In genomic region chr2:69915050-69915945, GRCh38 we compare ENCODE assay signal across 8 cellular contexts. TPM values are rescaled to one million over a fixed set of nuclear protein-coding genes. Genes with fewer than 3 reads are reported as not detected.
DNase-seq lines count a peak whose midpoint lies in the region; TF ChIP-seq lines count a peak whose summit lies in the region.

A gene with protein sequence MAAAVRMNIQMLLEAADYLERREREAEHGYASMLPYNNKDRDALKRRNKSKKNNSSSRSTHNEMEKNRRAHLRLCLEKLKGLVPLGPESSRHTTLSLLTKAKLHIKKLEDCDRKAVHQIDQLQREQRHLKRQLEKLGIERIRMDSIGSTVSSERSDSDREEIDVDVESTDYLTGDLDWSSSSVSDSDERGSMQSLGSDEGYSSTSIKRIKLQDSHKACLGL (plus strand): TSS chr2:69915109. CDS start chr2:69915331, 222 bp downstream.

- in situ Hi-C loops in KBM-7 (cut with MboI; ENCODE audit: low pct_unique_long_range_greater_than_20kb, low sequenced_read_pairs) = loop anchor here (25.0 kb wide), 1 partner anchor 247 kb away; no protein-coding TSS in a partner anchor

- peak within 1 kb of the TSS; percentile 29 to 72 (median 65) for H3K4me3 ChIP-seq in adrenal gland
- H3K4me3 ChIP-seq in iPS DF 6.9 (ENCODE audit: low read length) = peak within 1 kb of the TSS; percentile 86
- H3K4me3 ChIP-seq in sigmoid colon = peak within 1 kb of the TSS; percentile 88 to 94 (median 94)

- peak; percentile 90 to 97 for TF ChIP-seq POLR2A in adrenal gland (IDR thresholded peaks at IDR 0.05)
- peak; percentile 91 to 96 for TF ChIP-seq POLR2A in sigmoid colon (IDR thresholded peaks at IDR 0.05)

- intact Hi-C loops in adrenal gland (cut with DNase I) (loop anchor here (5.0 to 10.0 kb wide), 4 partner anchors 150 to 232 kb away; no protein-coding TSS in a partner anchor), sigmoid colon (cut with DNase I) (loop anchor here (1.0 to 5.0 kb wide), 2 partner anchors 157 to 275 kb away; no protein-coding TSS in a partner anchor)

- TF ChIP-seq CTCF in adrenal gland (IDR thresholded peaks at IDR 0.05) = no peak
- no peak for TF ChIP-seq CTCF in sigmoid colon (IDR thresholded peaks at IDR 0.05)

- WGBS in adrenal gland, 4 donors = 0 to 2% (median 1%) methylated on average over 23 to 76 of the region's 76 CpGs
- WGBS in iPS DF 6.9 (ENCODE audit: insufficient coverage, insufficient read length) = 100% methylated on average over 1 of the region's 76 CpGs
- 0 to 1% methylated on average over 76 of the region's 76 CpGs for WGBS in sigmoid colon, 2 donors

- peak; percentile 7 for DNase-seq in SIG-M5 treated with dmso at 0.1 percent for 504 hours (lab: John Stamatoyannopoulos, UW; ENCODE audit: unreplicated experiment)
- no peak for DNase-seq in SIG-M5 (lab: John Stamatoyannopoulos, UW)
- DNase-seq in KBM-7 = peak; percentile 27
- peak in 5 of 7 donors; percentile 31 to 62 (median 44) for DNase-seq in adrenal gland
- DNase-seq in iPS DF 6.9 (ENCODE audit: low read depth, low spot score) = no peak
- DNase-seq in sigmoid colon = no peak
- DNase-seq in NOMO-1 treated with DMSO at 0.1 percent for 48 hours (lab: John Stamatoyannopoulos, UW; ENCODE audit: unreplicated experiment) = no peak
- no peak for DNase-seq in GF-D8 (lab: John Stamatoyannopoulos, UW)

- H3K27me3 ChIP-seq in adrenal gland (no peaks in the 10 kb centered on the region), iPS DF 6.9 (ENCODE audit: control insufficient read depth, insufficient read depth, low read length) (no peaks in the 10 kb centered on the region), sigmoid colon (no peaks in the 10 kb centered on the region)

- no peaks in the 10 kb centered on the region for H3K9me3 ChIP-seq in adrenal gland (replicated peaks in 1 of 3)
- H3K9me3 ChIP-seq in iPS DF 6.9 (ENCODE audit: control insufficient read depth, insufficient read depth, low read length) = no peaks in the 10 kb centered on the region
- no peaks in the 10 kb centered on the region for H3K9me3 ChIP-seq in sigmoid colon

- H3K36me3 ChIP-seq in adrenal gland (replicated peaks in 1 of 2) (peaks cover 0 to 7% of the 10 kb centered on the region in 2 donors), iPS DF 6.9 (ENCODE audit: control insufficient read depth, insufficient read depth, low read length) (no peaks in the 10 kb centered on the region), sigmoid colon (peaks cover 0 to 35% (median 3%) of the 10 kb centered on the region in 4 donors)

- H3K27ac ChIP-seq in adrenal gland (peak within 1 kb of the TSS; percentile 88 to 99 (median 95)), iPS DF 6.9 (ENCODE audit: low read length) (no peak within 1 kb of the TSS), sigmoid colon (peak within 1 kb of the TSS; percentile 96 to 98 (median 98))

- H3K4me1 ChIP-seq in adrenal gland (replicated peaks in 1 of 2) (peaks cover 6 to 29% of the 10 kb centered on the region in 2 donors), iPS DF 6.9 (ENCODE audit: control insufficient read depth, insufficient read depth, low read length) (0 out of 2 replicates have a peak, but pooled peaks cover 1% of the 10 kb centered on the region), sigmoid colon (peaks cover 0 to 43% (median 22%) of the 10 kb centered on the region in 4 donors)

- TF ChIP-seq EP300 in sigmoid colon (IDR thresholded peaks at IDR 0.05) = no peak

RNA-seq across cellular contexts. Expression of the gene that starts here (rescaled TPM):
- 10 to 100 TPM in 3 of 8 donors, 1 to 10 TPM in 5; 5.8 to 12.1 (median 8.7) TPM for total RNA-seq in adrenal gland
- 1 to 10 TPM; 1.7 to 6.4 (median 2.5) TPM for polyA plus RNA-seq in adrenal gland
- total RNA-seq in sigmoid colon = 1 to 10 TPM; 5.4 to 7.8 (median 7.3) TPM
- 100 to 1,000 TPM in 1 of 3 donors, 10 to 100 TPM in 2; 44.2 to 102 (median 46.8) TPM for polyA plus RNA-seq in sigmoid colon

Comparison
In these comparisons a context has a peak if more than half of its experiments do, and no peak if none do; other contexts are left out.
1. RNA of the gene that starts here (polyA plus RNA-seq): 44.2 to 102 TPM in sigmoid colon; 1.7 to 6.4 TPM in adrenal gland; every median in the first group is over 4 times any median in the second.
2. DNase-seq: peak in SIG-M5 treated with dmso at 0.1 percent for 504 hours (single experiment), KBM-7 (single experiment) and adrenal gland (5 of 7); none in SIG-M5 (single experiment), iPS DF 6.9 (single experiment), sigmoid colon (single experiment), NOMO-1 treated with DMSO at 0.1 percent for 48 hours (single experiment) and GF-D8 (single experiment).
3. Peak in every context shown above with its lines, with median percentiles within 50 percentile points of each other: H3K4me3 ChIP-seq.